Comparison of ENCODE assay signal across 1 cellular context in the genomic region with DNA sequence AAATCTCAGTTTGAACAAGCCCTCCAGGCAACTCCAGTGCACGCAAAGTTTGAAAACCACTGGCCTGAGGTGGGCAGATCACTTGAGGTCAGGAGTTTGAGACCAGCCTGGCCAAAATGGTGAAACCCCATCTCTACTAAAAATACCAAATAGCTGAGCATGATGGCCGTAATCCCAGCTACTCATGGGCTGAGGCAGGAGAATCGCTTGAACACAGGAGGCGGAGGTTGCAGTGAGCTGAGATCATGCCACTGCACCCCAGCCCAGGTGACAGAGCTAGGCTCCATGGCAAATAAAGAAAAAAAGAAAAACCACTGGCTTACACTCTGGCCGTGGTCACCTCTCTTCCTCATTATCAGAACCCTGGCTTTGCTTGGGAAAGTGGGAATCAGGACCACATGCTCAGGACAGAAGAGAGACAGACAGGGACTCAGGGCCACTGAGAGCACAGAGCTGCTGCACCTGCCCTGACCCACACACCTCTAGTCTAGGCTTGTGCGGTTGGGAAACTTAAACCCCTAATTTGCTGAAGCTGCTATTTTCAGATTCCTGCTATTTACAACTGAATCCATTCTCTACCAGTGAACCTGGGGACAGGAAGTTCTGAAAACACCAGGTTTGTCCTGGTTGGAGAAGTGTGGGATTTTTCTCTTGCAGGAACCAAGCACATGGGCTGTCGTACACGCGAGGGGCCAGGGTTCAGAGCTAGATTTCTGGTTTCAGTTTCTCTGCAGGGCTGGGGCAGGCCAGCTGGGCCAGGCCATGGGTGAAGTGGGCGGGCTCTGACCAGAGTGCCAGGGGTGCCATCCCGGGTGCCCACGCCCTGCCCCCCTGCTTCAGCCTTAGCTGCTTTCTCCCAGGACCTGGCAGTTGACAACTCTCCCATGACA.
TF ChIP-seq lines count a peak whose summit lies in the region.

No MANE protein-coding gene starts in this region.

TF ChIP-seq in GM12878, 131 proteins besides CTCF, POLR2A, EP300 and RAD21 (continued from another document and continues in another):
- TF ChIP-seq CHD1 (IDR thresholded peaks at IDR 0.05; ENCODE audit: low read depth, low read length), result 0 out of 2 replicates have a peak, but pooled peaks have one; percentile 16
- TF ChIP-seq, protein P1, sequence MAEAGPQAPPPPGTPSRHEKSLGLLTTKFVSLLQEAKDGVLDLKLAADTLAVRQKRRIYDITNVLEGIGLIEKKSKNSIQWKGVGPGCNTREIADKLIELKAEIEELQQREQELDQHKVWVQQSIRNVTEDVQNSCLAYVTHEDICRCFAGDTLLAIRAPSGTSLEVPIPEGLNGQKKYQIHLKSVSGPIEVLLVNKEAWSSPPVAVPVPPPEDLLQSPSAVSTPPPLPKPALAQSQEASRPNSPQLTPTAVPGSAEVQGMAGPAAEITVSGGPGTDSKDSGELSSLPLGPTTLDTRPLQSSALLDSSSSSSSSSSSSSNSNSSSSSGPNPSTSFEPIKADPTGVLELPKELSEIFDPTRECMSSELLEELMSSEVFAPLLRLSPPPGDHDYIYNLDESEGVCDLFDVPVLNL (IDR thresholded peaks at IDR 0.05; ENCODE audit: low read depth, low read length), result no peak
- no peak for TF ChIP-seq TARDBP (IDR thresholded peaks at IDR 0.05; ENCODE audit: borderline replicate concordance)
- TF ChIP-seq, protein P2, sequence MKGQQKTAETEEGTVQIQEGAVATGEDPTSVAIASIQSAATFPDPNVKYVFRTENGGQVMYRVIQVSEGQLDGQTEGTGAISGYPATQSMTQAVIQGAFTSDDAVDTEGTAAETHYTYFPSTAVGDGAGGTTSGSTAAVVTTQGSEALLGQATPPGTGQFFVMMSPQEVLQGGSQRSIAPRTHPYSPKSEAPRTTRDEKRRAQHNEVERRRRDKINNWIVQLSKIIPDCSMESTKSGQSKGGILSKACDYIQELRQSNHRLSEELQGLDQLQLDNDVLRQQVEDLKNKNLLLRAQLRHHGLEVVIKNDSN (IDR thresholded peaks at IDR 0.05; ENCODE audit: borderline replicate concordance, extremely low read length, insufficient read depth, low read depth, low read length), result no peak
- peak; percentile 80 for TF ChIP-seq PAX5 (IDR thresholded peaks at IDR 0.05; ENCODE audit: borderline replicate concordance, low read depth, low read length)
- TF ChIP-seq, protein P3, sequence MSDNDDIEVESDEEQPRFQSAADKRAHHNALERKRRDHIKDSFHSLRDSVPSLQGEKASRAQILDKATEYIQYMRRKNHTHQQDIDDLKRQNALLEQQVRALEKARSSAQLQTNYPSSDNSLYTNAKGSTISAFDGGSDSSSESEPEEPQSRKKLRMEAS (IDR thresholded peaks at IDR 0.05; ENCODE audit: low read depth, low read length), result peak; percentile 87
- no peak for TF ChIP-seq HDAC2 (IDR thresholded peaks at IDR 0.05)
- TF ChIP-seq TAF1 (IDR thresholded peaks at IDR 0.05; ENCODE audit: borderline replicate concordance, low read depth, low read length), result no peak
- TF ChIP-seq, protein P4, sequence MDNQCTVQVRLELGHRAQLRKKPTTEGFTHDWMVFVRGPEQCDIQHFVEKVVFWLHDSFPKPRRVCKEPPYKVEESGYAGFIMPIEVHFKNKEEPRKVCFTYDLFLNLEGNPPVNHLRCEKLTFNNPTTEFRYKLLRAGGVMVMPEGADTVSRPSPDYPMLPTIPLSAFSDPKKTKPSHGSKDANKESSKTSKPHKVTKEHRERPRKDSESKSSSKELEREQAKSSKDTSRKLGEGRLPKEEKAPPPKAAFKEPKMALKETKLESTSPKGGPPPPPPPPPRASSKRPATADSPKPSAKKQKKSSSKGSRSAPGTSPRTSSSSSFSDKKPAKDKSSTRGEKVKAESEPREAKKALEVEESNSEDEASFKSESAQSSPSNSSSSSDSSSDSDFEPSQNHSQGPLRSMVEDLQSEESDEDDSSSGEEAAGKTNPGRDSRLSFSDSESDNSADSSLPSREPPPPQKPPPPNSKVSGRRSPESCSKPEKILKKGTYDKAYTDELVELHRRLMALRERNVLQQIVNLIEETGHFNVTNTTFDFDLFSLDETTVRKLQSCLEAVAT (IDR thresholded peaks at IDR 0.05), result peak; percentile 39; the same call in 1 of the 2 replicates
- peak; percentile 35; the same call in 1 of the 2 replicates for TF ChIP-seq NBN (IDR thresholded peaks at IDR 0.05)
- TF ChIP-seq, protein P5, sequence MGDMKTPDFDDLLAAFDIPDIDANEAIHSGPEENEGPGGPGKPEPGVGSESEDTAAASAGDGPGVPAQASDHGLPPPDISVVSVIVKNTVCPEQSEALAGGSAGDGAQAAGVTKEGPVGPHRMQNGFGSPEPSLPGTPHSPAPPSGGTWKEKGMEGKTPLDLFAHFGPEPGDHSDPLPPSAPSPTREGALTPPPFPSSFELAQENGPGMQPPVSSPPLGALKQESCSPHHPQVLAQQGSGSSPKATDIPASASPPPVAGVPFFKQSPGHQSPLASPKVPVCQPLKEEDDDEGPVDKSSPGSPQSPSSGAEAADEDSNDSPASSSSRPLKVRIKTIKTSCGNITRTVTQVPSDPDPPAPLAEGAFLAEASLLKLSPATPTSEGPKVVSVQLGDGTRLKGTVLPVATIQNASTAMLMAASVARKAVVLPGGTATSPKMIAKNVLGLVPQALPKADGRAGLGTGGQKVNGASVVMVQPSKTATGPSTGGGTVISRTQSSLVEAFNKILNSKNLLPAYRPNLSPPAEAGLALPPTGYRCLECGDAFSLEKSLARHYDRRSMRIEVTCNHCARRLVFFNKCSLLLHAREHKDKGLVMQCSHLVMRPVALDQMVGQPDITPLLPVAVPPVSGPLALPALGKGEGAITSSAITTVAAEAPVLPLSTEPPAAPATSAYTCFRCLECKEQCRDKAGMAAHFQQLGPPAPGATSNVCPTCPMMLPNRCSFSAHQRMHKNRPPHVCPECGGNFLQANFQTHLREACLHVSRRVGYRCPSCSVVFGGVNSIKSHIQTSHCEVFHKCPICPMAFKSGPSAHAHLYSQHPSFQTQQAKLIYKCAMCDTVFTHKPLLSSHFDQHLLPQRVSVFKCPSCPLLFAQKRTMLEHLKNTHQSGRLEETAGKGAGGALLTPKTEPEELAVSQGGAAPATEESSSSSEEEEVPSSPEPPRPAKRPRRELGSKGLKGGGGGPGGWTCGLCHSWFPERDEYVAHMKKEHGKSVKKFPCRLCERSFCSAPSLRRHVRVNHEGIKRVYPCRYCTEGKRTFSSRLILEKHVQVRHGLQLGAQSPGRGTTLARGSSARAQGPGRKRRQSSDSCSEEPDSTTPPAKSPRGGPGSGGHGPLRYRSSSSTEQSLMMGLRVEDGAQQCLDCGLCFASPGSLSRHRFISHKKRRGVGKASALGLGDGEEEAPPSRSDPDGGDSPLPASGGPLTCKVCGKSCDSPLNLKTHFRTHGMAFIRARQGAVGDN (IDR thresholded peaks at IDR 0.05), result peak; percentile 96
- 0 out of 2 replicates have a peak, but pooled peaks have one; percentile 13 for TF ChIP-seq ZNF384 (IDR thresholded peaks at IDR 0.05; ENCODE audit: borderline replicate concordance, low read depth, low read length)
- TF ChIP-seq, protein P6, sequence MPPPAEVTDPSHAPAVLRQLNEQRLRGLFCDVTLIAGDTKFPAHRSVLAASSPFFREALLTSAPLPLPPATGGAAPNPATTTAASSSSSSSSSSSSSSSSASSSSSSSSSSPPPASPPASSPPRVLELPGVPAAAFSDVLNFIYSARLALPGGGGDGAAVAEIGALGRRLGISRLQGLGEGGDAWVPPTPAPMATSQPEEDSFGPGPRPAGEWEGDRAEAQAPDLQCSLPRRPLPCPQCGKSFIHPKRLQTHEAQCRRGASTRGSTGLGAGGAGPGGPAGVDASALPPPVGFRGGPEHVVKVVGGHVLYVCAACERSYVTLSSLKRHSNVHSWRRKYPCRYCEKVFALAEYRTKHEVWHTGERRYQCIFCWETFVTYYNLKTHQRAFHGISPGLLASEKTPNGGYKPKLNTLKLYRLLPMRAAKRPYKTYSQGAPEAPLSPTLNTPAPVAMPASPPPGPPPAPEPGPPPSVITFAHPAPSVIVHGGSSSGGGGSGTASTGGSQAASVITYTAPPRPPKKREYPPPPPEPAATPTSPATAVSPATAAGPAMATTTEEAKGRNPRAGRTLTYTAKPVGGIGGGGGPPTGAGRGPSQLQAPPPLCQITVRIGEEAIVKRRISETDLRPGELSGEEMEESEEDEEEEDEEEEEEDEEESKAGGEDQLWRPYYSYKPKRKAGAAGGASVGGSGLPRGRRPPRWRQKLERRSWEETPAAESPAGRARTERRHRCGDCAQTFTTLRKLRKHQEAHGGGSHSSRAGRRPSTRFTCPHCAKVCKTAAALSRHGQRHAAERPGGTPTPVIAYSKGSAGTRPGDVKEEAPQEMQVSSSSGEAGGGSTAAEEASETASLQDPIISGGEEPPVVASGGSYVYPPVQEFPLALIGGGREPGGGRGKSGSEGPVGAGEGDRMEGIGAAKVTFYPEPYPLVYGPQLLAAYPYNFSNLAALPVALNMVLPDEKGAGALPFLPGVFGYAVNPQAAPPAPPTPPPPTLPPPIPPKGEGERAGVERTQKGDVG (CRISPR knock-in tag; IDR thresholded peaks at IDR 0.05), result no peak
- no peak for TF ChIP-seq RB1 (IDR thresholded peaks at IDR 0.05; ENCODE audit: borderline replicate concordance)
- TF ChIP-seq NR2F1 (conservative IDR thresholded peaks at IDR 0.05), result peak; percentile 92
- no peak for TF ChIP-seq MYB (IDR thresholded peaks at IDR 0.05; ENCODE audit: borderline replicate concordance, low read depth, low read length)
- TF ChIP-seq, protein P7, sequence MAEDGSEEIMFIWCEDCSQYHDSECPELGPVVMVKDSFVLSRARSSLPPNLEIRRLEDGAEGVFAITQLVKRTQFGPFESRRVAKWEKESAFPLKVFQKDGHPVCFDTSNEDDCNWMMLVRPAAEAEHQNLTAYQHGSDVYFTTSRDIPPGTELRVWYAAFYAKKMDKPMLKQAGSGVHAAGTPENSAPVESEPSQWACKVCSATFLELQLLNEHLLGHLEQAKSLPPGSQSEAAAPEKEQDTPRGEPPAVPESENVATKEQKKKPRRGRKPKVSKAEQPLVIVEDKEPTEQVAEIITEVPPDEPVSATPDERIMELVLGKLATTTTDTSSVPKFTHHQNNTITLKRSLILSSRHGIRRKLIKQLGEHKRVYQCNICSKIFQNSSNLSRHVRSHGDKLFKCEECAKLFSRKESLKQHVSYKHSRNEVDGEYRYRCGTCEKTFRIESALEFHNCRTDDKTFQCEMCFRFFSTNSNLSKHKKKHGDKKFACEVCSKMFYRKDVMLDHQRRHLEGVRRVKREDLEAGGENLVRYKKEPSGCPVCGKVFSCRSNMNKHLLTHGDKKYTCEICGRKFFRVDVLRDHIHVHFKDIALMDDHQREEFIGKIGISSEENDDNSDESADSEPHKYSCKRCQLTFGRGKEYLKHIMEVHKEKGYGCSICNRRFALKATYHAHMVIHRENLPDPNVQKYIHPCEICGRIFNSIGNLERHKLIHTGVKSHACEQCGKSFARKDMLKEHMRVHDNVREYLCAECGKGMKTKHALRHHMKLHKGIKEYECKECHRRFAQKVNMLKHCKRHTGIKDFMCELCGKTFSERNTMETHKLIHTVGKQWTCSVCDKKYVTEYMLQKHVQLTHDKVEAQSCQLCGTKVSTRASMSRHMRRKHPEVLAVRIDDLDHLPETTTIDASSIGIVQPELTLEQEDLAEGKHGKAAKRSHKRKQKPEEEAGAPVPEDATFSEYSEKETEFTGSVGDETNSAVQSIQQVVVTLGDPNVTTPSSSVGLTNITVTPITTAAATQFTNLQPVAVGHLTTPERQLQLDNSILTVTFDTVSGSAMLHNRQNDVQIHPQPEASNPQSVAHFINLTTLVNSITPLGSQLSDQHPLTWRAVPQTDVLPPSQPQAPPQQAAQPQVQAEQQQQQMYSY (CRISPR knock-in tag; IDR thresholded peaks at IDR 0.05), result no peak
- TF ChIP-seq, protein P8, sequence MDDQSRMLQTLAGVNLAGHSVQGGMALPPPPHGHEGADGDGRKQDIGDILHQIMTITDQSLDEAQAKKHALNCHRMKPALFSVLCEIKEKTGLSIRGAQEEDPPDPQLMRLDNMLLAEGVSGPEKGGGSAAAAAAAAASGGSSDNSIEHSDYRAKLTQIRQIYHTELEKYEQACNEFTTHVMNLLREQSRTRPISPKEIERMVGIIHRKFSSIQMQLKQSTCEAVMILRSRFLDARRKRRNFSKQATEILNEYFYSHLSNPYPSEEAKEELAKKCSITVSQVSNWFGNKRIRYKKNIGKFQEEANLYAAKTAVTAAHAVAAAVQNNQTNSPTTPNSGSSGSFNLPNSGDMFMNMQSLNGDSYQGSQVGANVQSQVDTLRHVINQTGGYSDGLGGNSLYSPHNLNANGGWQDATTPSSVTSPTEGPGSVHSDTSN (IDR thresholded peaks at IDR 0.05; ENCODE audit: insufficient replicate concordance, low read depth, low read length), result peak; percentile 46
- TF ChIP-seq NR2C1 (IDR thresholded peaks at IDR 0.05), result peak; percentile 35; the same call in 1 of the 2 replicates
- no peak for TF ChIP-seq RAD51 (IDR thresholded peaks at IDR 0.05)
- TF ChIP-seq, protein P9, sequence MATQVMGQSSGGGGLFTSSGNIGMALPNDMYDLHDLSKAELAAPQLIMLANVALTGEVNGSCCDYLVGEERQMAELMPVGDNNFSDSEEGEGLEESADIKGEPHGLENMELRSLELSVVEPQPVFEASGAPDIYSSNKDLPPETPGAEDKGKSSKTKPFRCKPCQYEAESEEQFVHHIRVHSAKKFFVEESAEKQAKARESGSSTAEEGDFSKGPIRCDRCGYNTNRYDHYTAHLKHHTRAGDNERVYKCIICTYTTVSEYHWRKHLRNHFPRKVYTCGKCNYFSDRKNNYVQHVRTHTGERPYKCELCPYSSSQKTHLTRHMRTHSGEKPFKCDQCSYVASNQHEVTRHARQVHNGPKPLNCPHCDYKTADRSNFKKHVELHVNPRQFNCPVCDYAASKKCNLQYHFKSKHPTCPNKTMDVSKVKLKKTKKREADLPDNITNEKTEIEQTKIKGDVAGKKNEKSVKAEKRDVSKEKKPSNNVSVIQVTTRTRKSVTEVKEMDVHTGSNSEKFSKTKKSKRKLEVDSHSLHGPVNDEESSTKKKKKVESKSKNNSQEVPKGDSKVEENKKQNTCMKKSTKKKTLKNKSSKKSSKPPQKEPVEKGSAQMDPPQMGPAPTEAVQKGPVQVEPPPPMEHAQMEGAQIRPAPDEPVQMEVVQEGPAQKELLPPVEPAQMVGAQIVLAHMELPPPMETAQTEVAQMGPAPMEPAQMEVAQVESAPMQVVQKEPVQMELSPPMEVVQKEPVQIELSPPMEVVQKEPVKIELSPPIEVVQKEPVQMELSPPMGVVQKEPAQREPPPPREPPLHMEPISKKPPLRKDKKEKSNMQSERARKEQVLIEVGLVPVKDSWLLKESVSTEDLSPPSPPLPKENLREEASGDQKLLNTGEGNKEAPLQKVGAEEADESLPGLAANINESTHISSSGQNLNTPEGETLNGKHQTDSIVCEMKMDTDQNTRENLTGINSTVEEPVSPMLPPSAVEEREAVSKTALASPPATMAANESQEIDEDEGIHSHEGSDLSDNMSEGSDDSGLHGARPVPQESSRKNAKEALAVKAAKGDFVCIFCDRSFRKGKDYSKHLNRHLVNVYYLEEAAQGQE (IDR thresholded peaks at IDR 0.05; ENCODE audit: low read depth, low read length), result no peak
- peak; percentile 49 for TF ChIP-seq RELA (IDR thresholded peaks at IDR 0.05; ENCODE audit: borderline replicate concordance, partially characterized antibody)
- TF ChIP-seq ESRRA (IDR thresholded peaks at IDR 0.05; ENCODE audit: low read length), result no peak
- TF ChIP-seq GABPA (IDR thresholded peaks at IDR 0.05; ENCODE audit: low read depth), result no peak
- no peak for TF ChIP-seq CREB1 (IDR thresholded peaks at IDR 0.05; ENCODE audit: low read depth)
- no peak; the same call in 1 of the 2 replicates for TF ChIP-seq MTA2 (IDR thresholded peaks at IDR 0.05; ENCODE audit: low read depth)
- TF ChIP-seq SMAD1 (IDR thresholded peaks at IDR 0.05; ENCODE audit: low read depth, partially characterized antibody), result no peak
- no peak for TF ChIP-seq RUNX3 (IDR thresholded peaks at IDR 0.05; ENCODE audit: low read length)
- TF ChIP-seq SUZ12 (IDR thresholded peaks at IDR 0.05; ENCODE audit: unreplicated experiment), result no peak
- TF ChIP-seq ZZZ3 (IDR thresholded peaks at IDR 0.05; ENCODE audit: control insufficient read depth, insufficient read length, low read depth), result no peak
- TF ChIP-seq TCF3 (IDR thresholded peaks at IDR 0.05; ENCODE audit: borderline replicate concordance, insufficient read depth, low read depth, low read length), result peak; percentile 96
- TF ChIP-seq ZNF274 (IDR thresholded peaks at IDR 0.05; ENCODE audit: insufficient read depth, insufficient read length), result no peak
- 0 out of 2 replicates have a peak, but pooled peaks have one; percentile 14 for TF ChIP-seq STAT1 (conservative IDR thresholded peaks at IDR 0.05)
- TF ChIP-seq CBX5 (IDR thresholded peaks at IDR 0.05; ENCODE audit: low read depth), result no peak
